Comparison of ENCODE assay signal across 10 cellular contexts in the genomic region with DNA sequence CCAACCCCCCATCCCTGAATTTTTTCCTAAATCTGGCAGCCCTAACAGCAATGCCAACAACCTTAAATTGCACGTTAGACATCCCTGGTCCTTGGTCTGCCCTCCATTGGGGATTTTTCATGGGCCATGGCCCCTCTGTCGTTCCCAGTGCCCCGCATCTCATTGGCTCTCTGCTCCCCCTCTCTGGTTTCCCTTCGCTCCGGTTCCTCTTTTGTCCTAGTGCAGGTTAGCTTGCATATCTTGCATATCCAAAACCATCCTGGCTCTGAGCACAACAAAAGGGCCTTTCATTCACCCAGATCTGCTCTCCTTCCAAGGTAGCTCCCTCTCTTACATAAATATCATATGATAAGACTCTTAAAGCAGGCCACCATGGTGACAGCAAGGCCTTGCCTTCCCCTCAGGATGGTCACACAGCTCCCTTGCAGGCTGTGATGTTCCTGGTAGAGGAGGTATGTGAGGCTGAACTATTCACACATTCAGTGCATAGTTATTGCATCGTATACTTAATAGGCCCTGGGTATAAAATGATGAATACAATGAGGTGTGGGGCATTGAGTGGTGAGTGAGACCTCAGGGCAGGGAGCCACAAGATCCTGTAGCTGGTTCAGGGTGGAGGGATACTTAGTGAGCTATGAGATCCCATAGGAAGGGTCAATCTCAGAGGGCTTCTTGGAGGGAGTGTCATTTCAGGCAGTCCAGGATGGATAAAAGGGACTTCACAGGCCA.
"Had no signal": no experiment of that assay in that cellular context is flagged by ENCODE, and none has a peak within 500 bp of the region (broad histone marks: within the 10 kb centered on the region; RNA-seq: fewer than 3 reads in every experiment).

No MANE protein-coding gene starts in this region.

- H3K27ac Mint-ChIP-seq: nephron had no signal

- H3K4me1 Mint-ChIP-seq: nephron had no signal

- DNase-seq: activated CD4-positive, alpha-beta T cell treated with anti-CD3 and anti-CD28 coated beads for 1 hour; activated CD4-positive, alpha-beta T cell treated with anti-CD3 and anti-CD28 coated beads, Interleukin-2, amount 50 U/mL, for 48 hours; activated naive CD4-positive, alpha-beta T cell; esophagus squamous epithelium; foreskin fibroblast; head of caudate nucleus; mucosa of descending colon; sigmoid colon; stimulated activated CD4-positive, alpha-beta T cell treated with anti-CD3 and anti-CD28 coated beads, Interleukin-2, amount 100 ng/mL, for 48 hours had no signal

- H3K9me3 Mint-ChIP-seq: nephron had no signal

- H3K36me3 ChIP-seq: esophagus squamous epithelium, sigmoid colon had no signal

- H3K4me3 ChIP-seq: esophagus squamous epithelium, mucosa of descending colon, sigmoid colon had no signal

- ATAC-seq: mucosa of descending colon had no signal

- H3K9me3 ChIP-seq: esophagus squamous epithelium, mucosa of descending colon, sigmoid colon had no signal

- H3K27me3 ChIP-seq: esophagus squamous epithelium, sigmoid colon had no signal

- H3K4me1 ChIP-seq: sigmoid colon had no signal

- H3K4me3 Mint-ChIP-seq: nephron had no signal

- H3K27ac ChIP-seq: esophagus squamous epithelium, sigmoid colon had no signal
